34 cellular contexts compared by ENCODE assay signal in genomic region chr2:94958245-94958644, GRCh38.
"Had no signal": no experiment of that assay in that cellular context is flagged by ENCODE, and none has a peak within 500 bp of the region (broad histone marks: within the 10 kb centered on the region; RNA-seq: fewer than 3 reads in every experiment).

No MANE protein-coding gene starts in this region.

- H3K27ac ChIP-seq: adrenal gland, ascending aorta, body of pancreas, brain microvascular endothelial cell, breast epithelium, cardiac muscle cell had no signal

- ATAC-seq: activated naive CD4-positive, alpha-beta T cell treated with anti-CD3 and anti-CD28 coated beads, Interleukin-2, amount 50 U/mL, for 72 hours; activated naive CD8-positive, alpha-beta T cell treated with anti-CD3 and anti-CD28 coated beads, Interleukin-2, amount 50 U/mL, for 24 hours; activated T-cell treated with anti-CD3 and anti-CD28 coated beads, Interleukin-2, amount 50 U/mL, for 4 hours; activated T-cell treated with anti-CD3 and anti-CD28 coated beads, Interleukin-2, amount 50 U/mL, for 72 hours; activated T-helper 17 cell treated with anti-CD3 and anti-CD28 coated beads, Interleukin-2, amount 50 U/mL, for 72 hours; body of pancreas had no signal

- H3K4me3 ChIP-seq: adrenal gland, ascending aorta, body of pancreas, breast epithelium, cardiac muscle cell had no signal

- H3K36me3 ChIP-seq: adrenal gland, ascending aorta, brain microvascular endothelial cell, breast epithelium, cardiac muscle cell had no signal

- H3K4me1 ChIP-seq: adrenal gland, ascending aorta, body of pancreas, breast epithelium had no signal

- H3K9me3 ChIP-seq: adrenal gland, ascending aorta, body of pancreas, breast epithelium had no signal

- DNase-seq: activated effector memory CD4-positive, alpha-beta T cell treated with anti-CD3 and anti-CD28 coated beads, Interleukin-2, amount 50 U/mL, for 16 hours; activated effector memory CD4-positive, alpha-beta T cell treated with Interleukin-2 at 50 U/mL for 16 hours; activated gamma-delta T cell; activated gamma-delta T cell treated with Interleukin-2 at 50 U/mL for 16 hours; activated naive CD4-positive, alpha-beta T cell; activated naive CD4-positive, alpha-beta T cell treated with anti-CD3 and anti-CD28 coated beads for 36 hours; activated naive CD4-positive, alpha-beta T cell treated with anti-CD3 and anti-CD28 coated beads, Interleukin-2, amount 10 ng/mL, durations not matched to agents 7 days and 5 days; activated naive CD4-positive, alpha-beta T cell treated with anti-CD3 and anti-CD28 coated beads, Interleukin-2, amount 50 U/mL, for 16 hours; activated naive CD4-positive, alpha-beta T cell treated with Interleukin-2 at 50 U/mL for 16 hours; activated naive CD8-positive, alpha-beta T cell treated with anti-CD3 and anti-CD28 coated beads for 36 hours; activated naive CD8-positive, alpha-beta T cell treated with anti-CD3 and anti-CD28 coated beads, Interleukin-2, amount 10 ng/mL, durations not matched to agents 7 days and 5 days; activated naive CD8-positive, alpha-beta T cell treated with anti-CD3 and anti-CD28 coated beads, Interleukin-2, amount 50 U/mL, for 24 hours; activated T-cell treated with anti-CD3 and anti-CD28 coated beads, Interleukin-2, amount 50 U/mL, for 1 hour; activated T-cell treated with anti-CD3 and anti-CD28 coated beads, Interleukin-2, amount 50 U/mL, for 24 hours; activated T-cell treated with anti-CD3 and anti-CD28 coated beads, Interleukin-2, amount 50 U/mL, for 4 hours; activated T-cell treated with anti-CD3 and anti-CD28 coated beads, Interleukin-2, amount 50 U/mL, for 48 hours; activated T-cell treated with anti-CD3 and anti-CD28 coated beads, Interleukin-2, amount 50 U/mL, for 72 hours; adrenal gland; amniotic stem cell; amygdala; anterior cingulate cortex; aorta; body of pancreas; brain microvascular endothelial cell; caudate nucleus; central memory CD4-positive, alpha-beta T cell; cerebellar nuclear complex had no signal

- FAIRE-seq: astrocyte, bronchial epithelial cell had no signal

- H3K27me3 ChIP-seq: ascending aorta, body of pancreas, brain microvascular endothelial cell, cardiac muscle cell had no signal
